21 cellular contexts compared by ENCODE assay signal in genomic region chr7:83791737-83792136, GRCh38.
"Had no signal": no experiment of that assay in that cellular context is flagged by ENCODE, and none has a peak within 500 bp of the region (broad histone marks: within the 10 kb centered on the region; RNA-seq: fewer than 3 reads in every experiment).

No MANE protein-coding gene starts in this region.

- DNase-seq: activated CD4-positive, alpha-beta memory T cell treated with anti-CD3 and anti-CD28 coated beads for 36 hours; activated CD4-positive, alpha-beta T cell treated with anti-CD3 and anti-CD28 coated beads for 36 hours; activated gamma-delta T cell treated with Interleukin-2 at 50 U/mL for 16 hours; activated T-cell treated with anti-CD3 and anti-CD28 coated beads for 4 hours; adrenal gland; hypothalamus; kidney; midbrain; occipital lobe; posterior cingulate gyrus; stimulated activated CD8-positive, alpha-beta memory T cell treated with anti-CD3 and anti-CD28 coated beads, Interleukin-4, amount 100 ng/mL, for 48 hours; stimulated activated naive CD4-positive, alpha-beta T cell treated with Interleukin-2 at 50 U/mL for 16 hours; substantia nigra; tibial artery had no signal

- H3K36me3 ChIP-seq: adrenal gland, tibial artery had no signal

- H3K4me1 ChIP-seq: adrenal gland, tibial artery had no signal

- ATAC-seq: activated CD4-positive, alpha-beta T cell treated with anti-CD3 and anti-CD28 coated beads for 36 hours; activated naive CD4-positive, alpha-beta T cell treated with anti-CD3 and anti-CD28 coated beads, Interleukin-2, amount 50 U/mL, for 72 hours; left lobe of liver had no signal

- FAIRE-seq: astrocyte, bronchial epithelial cell, frontal cortex, kidney had no signal

- H3K4me3 ChIP-seq: adrenal gland, lung, tibial artery had no signal

- H3K9me3 ChIP-seq: adrenal gland, tibial artery had no signal

- H3K27me3 ChIP-seq: adrenal gland, tibial artery had no signal

- H3K27ac ChIP-seq: adrenal gland, epithelial cell of prostate, tibial artery had no signal
